15 cellular contexts compared by ENCODE assay signal in the genomic region with DNA sequence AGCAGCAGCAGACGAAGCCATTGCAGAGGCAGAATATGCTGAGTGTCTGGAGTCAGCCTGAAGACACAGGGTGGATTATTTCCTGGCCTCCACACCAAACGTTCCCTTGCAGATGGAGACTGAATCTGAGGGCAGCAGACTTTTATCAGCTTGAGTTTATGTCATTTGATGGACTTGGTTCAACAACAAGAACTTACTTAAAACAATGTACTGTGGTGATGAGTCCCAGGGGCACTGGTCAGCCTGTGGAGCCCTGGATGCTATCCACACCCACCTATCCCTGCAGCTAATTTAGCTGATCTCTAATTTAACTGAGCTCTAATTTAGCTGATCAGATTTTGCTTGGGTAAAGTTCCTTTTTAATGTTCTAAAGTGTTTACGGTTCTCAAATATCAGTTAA. TPM values are rescaled to one million over a fixed set of nuclear protein-coding genes. Genes with fewer than 3 reads are reported as not detected.
DNase-seq lines count a peak whose midpoint lies in the region; ATAC-seq and TF ChIP-seq lines count a peak whose summit lies in the region.
"Had no signal": no experiment of that assay in that cellular context is flagged by ENCODE, and none has a peak within 500 bp of the region (broad histone marks: within the 10 kb centered on the region; RNA-seq: fewer than 3 reads in every experiment).

No MANE protein-coding gene starts in this region.

- peaks cover 0 to 25% (median 8%) of the 10 kb centered on the region in 9 donors for H3K4me1 ChIP-seq in heart right ventricle
- peaks cover 31% of the 10 kb centered on the region for H3K4me1 ChIP-seq in left ventricle myocardium inferior
- H3K4me1 ChIP-seq in SJSA1 (replicated peaks) = peaks cover 72% of the 10 kb centered on the region
- H3K4me1 ChIP-seq in iPS-18a (ENCODE audit: control insufficient read depth, low read depth, low read length) = peaks cover 35% of the 10 kb centered on the region
- no peaks in the 10 kb centered on the region for H3K4me1 ChIP-seq in ascending aorta

- H3K9me3 Mint-ChIP-seq in stimulated activated effector memory CD8-positive, alpha-beta T cell treated with anti-CD3 and anti-CD28 coated beads, Interleukin-12 subunit alpha, Interleukin-12 subunit beta, amount 100 ng/mL, for 72 hours = no peaks in the 10 kb centered on the region

- ATAC-seq in heart right ventricle (peak in 6 of 8 donors; percentile 25 to 55 (median 44)), GM19328 (IDR thresholded peaks at IDR 0.05; ENCODE audit: unreplicated experiment) (no peak)
- no peak for ATAC-seq in stimulated activated effector memory CD8-positive, alpha-beta T cell treated with anti-CD3 and anti-CD28 coated beads, Interleukin-12 subunit alpha, Interleukin-12 subunit beta, amount 100 ng/mL, for 72 hours
- ATAC-seq: PC-3 had no signal

- 51 to 55% methylated on average over 3 of the region's 3 CpGs for WGBS in heart right ventricle, 2 donors

- H3K4me3 ChIP-seq in heart right ventricle = no peak overlapping the region
- no peak overlapping the region for H3K4me3 ChIP-seq in left ventricle myocardium inferior
- H3K4me3 ChIP-seq in SJSA1 = no peak overlapping the region
- peak overlapping the region; percentile 36 for H3K4me3 ChIP-seq in iPS-18a (ENCODE audit: low read length)
- no peak overlapping the region for H3K4me3 ChIP-seq in ascending aorta

- DNase-seq in heart right ventricle (no peak), left ventricle myocardium inferior (no peak), SJSA1 (ENCODE audit: low read depth in 1 of 2, low spot score in 2 of 2) (no peak), ascending aorta (ENCODE audit: low spot score in 2 of 2) (no peak)
- DNase-seq in stimulated activated effector memory CD8-positive, alpha-beta T cell treated with anti-CD3 and anti-CD28 coated beads, Interleukin-12 subunit alpha, Interleukin-12 subunit beta, amount 100 ng/mL, for 72 hours (ENCODE audit: low spot score in 2 of 2) = no peak
- DNase-seq: EL, H7, Karpas-422, MM.1S, NCI-H1105, NCI-H187 treated with DMSO at 0.1 percent for 48 hours, NCI-H446, PC-3 had no signal

- no peak overlapping the region for H3K4me3 Mint-ChIP-seq in stimulated activated effector memory CD8-positive, alpha-beta T cell treated with anti-CD3 and anti-CD28 coated beads, Interleukin-12 subunit alpha, Interleukin-12 subunit beta, amount 100 ng/mL, for 72 hours

- H3K9me3 ChIP-seq in heart right ventricle (no peaks in the 10 kb centered on the region), left ventricle myocardium inferior (replicated peaks) (no peaks in the 10 kb centered on the region), SJSA1 (replicated peaks) (no peaks in the 10 kb centered on the region), iPS-18a (ENCODE audit: control insufficient read depth, low read depth, low read length) (no peaks in the 10 kb centered on the region), ascending aorta (no peaks in the 10 kb centered on the region)

- H3K27me3 ChIP-seq in heart right ventricle (no peaks in the 10 kb centered on the region), left ventricle myocardium inferior (ENCODE audit: low read depth) (no peaks in the 10 kb centered on the region), SJSA1 (replicated peaks) (no peaks in the 10 kb centered on the region), iPS-18a (ENCODE audit: control insufficient read depth, insufficient read depth, low read length) (no peaks in the 10 kb centered on the region), ascending aorta (no peaks in the 10 kb centered on the region)

- H3K27ac Mint-ChIP-seq in stimulated activated effector memory CD8-positive, alpha-beta T cell treated with anti-CD3 and anti-CD28 coated beads, Interleukin-12 subunit alpha, Interleukin-12 subunit beta, amount 100 ng/mL, for 72 hours = peak overlapping the region; percentile 73

- TF ChIP-seq CTCF in heart right ventricle (IDR thresholded peaks at IDR 0.05) (no peak), left ventricle myocardium inferior (IDR thresholded peaks at IDR 0.05; ENCODE audit: borderline replicate concordance) (no peak), ascending aorta (IDR thresholded peaks at IDR 0.05) (no peak)

- peaks cover 0 to 74% (median 6%) of the 10 kb centered on the region in 9 donors for H3K36me3 ChIP-seq in heart right ventricle
- peaks cover 48% of the 10 kb centered on the region for H3K36me3 ChIP-seq in left ventricle myocardium inferior
- no peaks in the 10 kb centered on the region for H3K36me3 ChIP-seq in SJSA1
- no peaks in the 10 kb centered on the region for H3K36me3 ChIP-seq in iPS-18a (ENCODE audit: control insufficient read depth, low read depth, low read length)
- no peaks in the 10 kb centered on the region for H3K36me3 ChIP-seq in ascending aorta

- H3K9ac ChIP-seq in iPS-18a (ENCODE audit: low read length) = no peak overlapping the region

- intact Hi-C loops in heart right ventricle (cut with DNase I) (no loop called here), left ventricle myocardium inferior (cut with micrococcal nuclease) (no loop called here), ascending aorta (cut with DNase I) (no loop called here)

- peaks cover 81% of the 10 kb centered on the region for H3K36me3 Mint-ChIP-seq in stimulated activated effector memory CD8-positive, alpha-beta T cell treated with anti-CD3 and anti-CD28 coated beads, Interleukin-12 subunit alpha, Interleukin-12 subunit beta, amount 100 ng/mL, for 72 hours

- peak overlapping the region in 1 of 10 donors; percentile 28 for H3K27ac ChIP-seq in heart right ventricle
- H3K27ac ChIP-seq in left ventricle myocardium inferior (replicated peaks) = no peak overlapping the region
- H3K27ac ChIP-seq in SJSA1 = peak overlapping the region; percentile 83
- H3K27ac ChIP-seq in iPS-18a (ENCODE audit: low read length) = no peak overlapping the region
- H3K27ac ChIP-seq in ascending aorta = no peak overlapping the region

- H3K4me1 Mint-ChIP-seq in stimulated activated effector memory CD8-positive, alpha-beta T cell treated with anti-CD3 and anti-CD28 coated beads, Interleukin-12 subunit alpha, Interleukin-12 subunit beta, amount 100 ng/mL, for 72 hours = peaks cover 37% of the 10 kb centered on the region

RNA-seq across cellular contexts. Expression of a gene that starts 17.0 kb away (rescaled TPM):
- total RNA-seq in heart right ventricle = 10 to 100 TPM; 15.6 to 52.5 (median 25.2) TPM
- polyA plus RNA-seq in heart right ventricle = 10 to 100 TPM; 12.8 to 24.0 TPM
- 28.9 TPM for total RNA-seq in left ventricle myocardium inferior
- total RNA-seq in SJSA1 (2014; rRNA removed; shearing (Covaris generic)) = 74.1 and 78.5 TPM in 2 replicates
- total RNA-seq in ascending aorta = 58.9 TPM

Comparison
In these comparisons a context has a peak if more than half of its experiments do, and no peak if none do; other contexts are left out.
1. ATAC-seq: peak in heart right ventricle (6 of 8); none in stimulated activated effector memory CD8-positive, alpha-beta T cell treated with anti-CD3 and anti-CD28 coated beads, Interleukin-12 subunit alpha, Interleukin-12 subunit beta, amount 100 ng/mL, for 72 hours (single experiment) and GM19328 (single experiment).